11 cellular contexts compared by ENCODE assay signal in the genomic region with DNA sequence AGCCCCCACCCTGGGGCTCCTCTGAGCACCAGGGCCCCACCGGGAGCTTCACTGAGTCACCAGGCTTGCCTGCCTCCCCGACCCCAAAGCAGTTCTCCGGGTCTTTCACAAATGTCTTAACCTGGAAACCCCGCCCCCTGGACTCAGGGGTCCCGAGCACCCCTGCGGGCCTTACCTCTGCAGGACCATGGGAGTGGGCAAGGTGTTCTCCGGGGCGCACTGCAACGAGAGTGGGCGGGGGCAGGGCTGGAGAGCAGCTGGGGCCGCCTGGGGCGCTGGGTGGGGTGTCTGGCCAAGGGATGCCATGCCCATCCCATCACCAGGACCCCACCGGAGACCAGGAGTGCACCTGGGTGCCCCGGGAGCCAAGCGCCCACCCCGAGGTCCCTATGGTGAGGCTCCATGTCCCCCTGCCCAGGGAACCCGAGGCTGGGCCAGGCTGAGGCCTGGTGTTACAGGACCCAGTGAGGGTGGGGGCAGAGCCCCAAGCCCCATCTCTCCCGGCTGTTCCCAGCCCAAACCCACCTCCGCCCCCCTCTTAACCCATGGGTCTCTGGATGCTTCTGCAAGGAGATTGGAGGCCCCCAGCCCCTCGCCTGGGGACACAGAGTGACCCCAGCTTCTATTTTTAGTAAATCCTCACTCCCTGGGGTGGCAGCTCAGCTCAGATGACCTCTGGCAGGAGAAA. TPM values are rescaled to one million over a fixed set of nuclear protein-coding genes. Genes with fewer than 3 reads are reported as not detected.
DNase-seq lines count a peak whose midpoint lies in the region; ATAC-seq, FAIRE-seq and TF ChIP-seq lines count a peak whose summit lies in the region.
"Had no signal": no experiment of that assay in that cellular context is flagged by ENCODE, and none has a peak within 500 bp of the region (broad histone marks: within the 10 kb centered on the region; RNA-seq: fewer than 3 reads in every experiment).

No MANE protein-coding gene starts in this region.

- WGBS in GM12878 (ENCODE audit: insufficient coverage, insufficient replicate concordance, low lambda C conversion rate, missing lambda C conversion rate): 80% methylated on average over 19 of the region's 20 CpGs
- 82% methylated on average over 9 of the region's 20 CpGs; no CpG with 5 or more reads in 1 of the 2 donors for WGBS in transverse colon (ENCODE audit: low coverage in 1 of 2), 2 donors

- H3K9me3 ChIP-seq in GM12878 (replicated peaks; ENCODE audit: control insufficient read depth, insufficient read depth, low read length) (peaks cover 5% of the 10 kb centered on the region; the same call in 2 of the 3 replicates), transverse colon (peaks cover 0 to 5% of the 10 kb centered on the region in 2 donors)

- H3K27me3 ChIP-seq in GM12878 (replicated peaks in 1 of 2; ENCODE audit: control insufficient read depth in 2 of 2, insufficient read depth in 2 of 2, low read length in 1 of 2): no peaks in the 10 kb centered on the region
- no peaks in the 10 kb centered on the region for H3K27me3 ChIP-seq in transverse colon

- TF ChIP-seq POLR2A in GM12878 (IDR thresholded peaks at IDR 0.05; ENCODE audit: low read depth, low read length): peak; percentile 13
- TF ChIP-seq POLR2A in transverse colon (IDR thresholded peaks at IDR 0.05): no peak

- H3K27me3 Mint-ChIP-seq in activated naive CD8-positive, alpha-beta T cell treated with anti-CD3 and anti-CD28 coated beads, Interleukin-2, amount 10 ng/mL, durations not matched to agents 7 days and 5 days: no peaks in the 10 kb centered on the region
- no peaks in the 10 kb centered on the region for H3K27me3 Mint-ChIP-seq in activated naive CD8-positive, alpha-beta T cell treated with anti-CD3 and anti-CD28 coated beads for 36 hours
- no peaks in the 10 kb centered on the region for H3K27me3 Mint-ChIP-seq in memory B cell

- H3K4me3 ChIP-seq in GM12878: no peak overlapping the region
- no peak overlapping the region for H3K4me3 ChIP-seq in transverse colon

- peaks cover 17 to 30% of the 10 kb centered on the region in 2 experiments for H3K36me3 ChIP-seq in GM12878 (ENCODE audit: control insufficient read depth in 2 of 2, insufficient read depth in 2 of 2, low read length in 1 of 2)
- peaks cover 0 to 34% (median 10%) of the 10 kb centered on the region in 4 donors for H3K36me3 ChIP-seq in transverse colon

- ATAC-seq in activated naive CD8-positive, alpha-beta T cell treated with anti-CD3 and anti-CD28 coated beads, Interleukin-2, amount 10 ng/mL, durations not matched to agents 7 days and 5 days (ENCODE audit: low read depth): no peak
- ATAC-seq in GM12878 (no peak), memory B cell (ENCODE audit: low read depth) (no peak), GM18519 (IDR thresholded peaks at IDR 0.05; ENCODE audit: low FRiP score, unreplicated experiment) (no peak), HG02678 (IDR thresholded peaks at IDR 0.05; ENCODE audit: unreplicated experiment) (no peak)
- ATAC-seq: activated naive CD4-positive, alpha-beta T cell treated with anti-CD3 and anti-CD28 coated beads, Interleukin-2, amount 50 U/mL, for 72 hours had no signal

- peaks cover 15% of the 10 kb centered on the region for H3K4me1 Mint-ChIP-seq in activated naive CD8-positive, alpha-beta T cell treated with anti-CD3 and anti-CD28 coated beads, Interleukin-2, amount 10 ng/mL, durations not matched to agents 7 days and 5 days
- H3K4me1 Mint-ChIP-seq in activated naive CD8-positive, alpha-beta T cell treated with anti-CD3 and anti-CD28 coated beads for 36 hours: peaks cover 20% of the 10 kb centered on the region
- peaks cover 22% of the 10 kb centered on the region for H3K4me1 Mint-ChIP-seq in memory B cell

- SMC1A ChIA-PET in GM12878 (lab: Charles Lee; ENCODE audit: uncharacterized antibody, unreplicated experiment): interaction anchor here (1.1 kb wide), 1 partner anchor 14 kb away, joined by 3 read pairs; no protein-coding TSS in a partner anchor

- H3K27ac ChIP-seq in GM12878 (ENCODE audit: control insufficient read depth, insufficient read depth) (no peak overlapping the region), transverse colon (peak overlapping the region in 3 of 4 donors; percentile 89 to 99 (median 96))

- CTCF ChIA-PET in GM12878 (lab: Yijun Ruan, JAX): no interaction called here

- TF ChIP-seq EP300 in GM12878 (IDR thresholded peaks at IDR 0.05; ENCODE audit: borderline replicate concordance in 1 of 2, control insufficient read depth in 1 of 2, low read depth in 2 of 2, low read length in 2 of 2) (no peak), transverse colon (IDR thresholded peaks at IDR 0.05; ENCODE audit: low read depth) (no peak)

- H3K4me2 ChIP-seq in GM12878 (ENCODE audit: control insufficient read depth, insufficient read depth): peak overlapping the region; percentile 99; the same call in 1 of the 2 replicates

- intact Hi-C loops in GM12878 (cut with micrococcal nuclease; ENCODE audit: unreplicated experiment): no loop called here
- intact Hi-C loops in transverse colon (cut with DNase I; ENCODE audit: low total_unique reads): no loop called here

- H3K79me2 ChIP-seq in GM12878 (ENCODE audit: control insufficient read depth, insufficient read depth, low read length): peaks cover 25% of the 10 kb centered on the region

- POLR2A ChIA-PET in activated naive CD8-positive, alpha-beta T cell treated with anti-CD3 and anti-CD28 coated beads, Interleukin-2, amount 10 ng/mL, durations not matched to agents 7 days and 5 days (lab: Charles Lee): interaction anchor here (1.1 to 4.1 kb wide), 3 partner anchors 10 to 43 kb away, joined by 3 to 48 read pairs (median 8); no protein-coding TSS in a partner anchor
- POLR2A ChIA-PET in GM12878 (lab: Charles Lee): interaction anchor here (1.1 kb wide), 3 partner anchors 9 to 20 kb away, joined by 3 read pairs; no protein-coding TSS in a partner anchor

- RAD21 ChIA-PET in GM12878 (lab: Charles Lee; ENCODE audit: unreplicated experiment): no interaction called here

- no peaks in the 10 kb centered on the region; the same call in 1 of the 2 replicates for H4K20me1 ChIP-seq in GM12878 (ENCODE audit: control insufficient read depth, insufficient read depth)

- in situ Hi-C loops in GM12878 (cut with MboI) (no loop called here), transverse colon (cut with MboI; ENCODE audit: low pct_ligation_motif_present in 1 of 4, low pct_unique_long_range_greater_than_20kb in 1 of 4, low sequenced_read_pairs in 3 of 4) (no loop called here)

- H3K4me1 ChIP-seq in GM12878 (ENCODE audit: control insufficient read depth, insufficient read depth, low read length) (peaks cover 35% of the 10 kb centered on the region), transverse colon (peaks cover 30 to 41% (median 31%) of the 10 kb centered on the region in 4 donors)

- no peak for TF ChIP-seq CTCF in GM12878 (IDR thresholded peaks at IDR 0.05 in 2 of 3, conservative IDR thresholded peaks at IDR 0.05 in 1 of 3; ENCODE audit: control insufficient read depth in 2 of 3, extremely low read depth in 1 of 3, insufficient read depth in 1 of 3, low read depth in 3 of 3, low read length in 3 of 3)
- no peak for TF ChIP-seq CTCF in transverse colon (IDR thresholded peaks at IDR 0.05)

- TF ChIP-seq RAD21 in GM12878 (IDR thresholded peaks at IDR 0.05; ENCODE audit: insufficient read depth, low read depth, low read length): no peak

- BruUV-seq in GM12878 (replicated peaks; lab: Mats Ljungman, UMichigan): no TSS peak

- no peak for FAIRE-seq in GM12878 (lab: Jason Lieb, UNC)

- peak overlapping the region; percentile 25 for H3K27ac Mint-ChIP-seq in activated naive CD8-positive, alpha-beta T cell treated with anti-CD3 and anti-CD28 coated beads, Interleukin-2, amount 10 ng/mL, durations not matched to agents 7 days and 5 days
- H3K27ac Mint-ChIP-seq in activated naive CD8-positive, alpha-beta T cell treated with anti-CD3 and anti-CD28 coated beads for 36 hours: no peak overlapping the region
- peak overlapping the region; percentile 98 for H3K27ac Mint-ChIP-seq in memory B cell

- no peak overlapping the region for H2AFZ ChIP-seq in GM12878 (ENCODE audit: control insufficient read depth, low read depth, low read length)

- no peak overlapping the region for H3K9ac ChIP-seq in GM12878 (ENCODE audit: control insufficient read depth, insufficient read depth, low read length)

- DNase-seq in activated naive CD8-positive, alpha-beta T cell treated with anti-CD3 and anti-CD28 coated beads, Interleukin-2, amount 10 ng/mL, durations not matched to agents 7 days and 5 days: no peak
- DNase-seq in activated naive CD8-positive, alpha-beta T cell treated with anti-CD3 and anti-CD28 coated beads for 36 hours: no peak
- no peak for DNase-seq in GM12878 (ENCODE audit: low read depth, low spot score)
- no peak for DNase-seq in memory B cell (ENCODE audit: low spot score in 2 of 2)
- DNase-seq in transverse colon: no peak
- no peak for DNase-seq in stimulated activated CD4-positive, alpha-beta T cell treated with anti-CD3 and anti-CD28 coated beads, Interleukin-4, amount 100 ng/mL, for 4 hours
- DNase-seq: activated CD4-positive, alpha-beta T cell treated with anti-CD3 and anti-CD28 coated beads, Interleukin-2, amount 50 U/mL, for 1 hour; NCI-H510A had no signal

- peaks cover 7% of the 10 kb centered on the region for H3K36me3 Mint-ChIP-seq in activated naive CD8-positive, alpha-beta T cell treated with anti-CD3 and anti-CD28 coated beads, Interleukin-2, amount 10 ng/mL, durations not matched to agents 7 days and 5 days
- H3K36me3 Mint-ChIP-seq in activated naive CD8-positive, alpha-beta T cell treated with anti-CD3 and anti-CD28 coated beads for 36 hours: peaks cover 20% of the 10 kb centered on the region
- peaks cover 21% of the 10 kb centered on the region for H3K36me3 Mint-ChIP-seq in memory B cell

- H3K9me3 Mint-ChIP-seq in activated naive CD8-positive, alpha-beta T cell treated with anti-CD3 and anti-CD28 coated beads, Interleukin-2, amount 10 ng/mL, durations not matched to agents 7 days and 5 days: peaks cover 1% of the 10 kb centered on the region
- H3K9me3 Mint-ChIP-seq in activated naive CD8-positive, alpha-beta T cell treated with anti-CD3 and anti-CD28 coated beads for 36 hours: no peaks in the 10 kb centered on the region
- H3K9me3 Mint-ChIP-seq in memory B cell: no peaks in the 10 kb centered on the region

- H3K4me3 Mint-ChIP-seq in activated naive CD8-positive, alpha-beta T cell treated with anti-CD3 and anti-CD28 coated beads, Interleukin-2, amount 10 ng/mL, durations not matched to agents 7 days and 5 days: no peak overlapping the region
- no peak overlapping the region for H3K4me3 Mint-ChIP-seq in activated naive CD8-positive, alpha-beta T cell treated with anti-CD3 and anti-CD28 coated beads for 36 hours
- H3K4me3 Mint-ChIP-seq in memory B cell: no peak overlapping the region

RNA-seq across cellular contexts. Expression of a gene that starts 10.9 kb away (rescaled TPM):
- 100 to 1,000 TPM; 319 to 341 TPM for total RNA-seq in activated naive CD8-positive, alpha-beta T cell treated with anti-CD3 and anti-CD28 coated beads, Interleukin-2, amount 10 ng/mL, durations not matched to agents 7 days and 5 days
- total RNA-seq in activated naive CD8-positive, alpha-beta T cell treated with anti-CD3 and anti-CD28 coated beads for 36 hours: 100 to 1,000 TPM; 230 to 232 TPM
- total RNA-seq in GM12878 (2013; cell fraction: nucleolus; rRNA removed): 200 and 243 TPM in 2 replicates
- total RNA-seq in GM12878 (2014; rRNA removed) (159 and 168 TPM in 2 replicates), GM12878 (2014; rRNA removed; fragmentation: Illumina TruSeq; extraction: Trizol) (70.3 and 77.9 TPM in 2 replicates), GM12878 (2021) (365 and 378 TPM in 2 replicates), transverse colon (100 to 1,000 TPM; 189 to 279 (median 236) TPM)
- polyA plus RNA-seq in GM12878 (2011; ENCODE audit: low read depth): 99.4 TPM
- polyA plus RNA-seq in GM12878 (2011; rRNA removed) (113 and 223 TPM in 2 replicates), GM12878 (2014; fragmentation: Illumina TruSeq; extraction: Trizol) (29.6 and 61.9 TPM in 2 replicates), GM12878 (2014; fragmentation: Nextera tagmentation; extraction: Ambion mirVana) (10 to 100 TPM in 1 of 2 experiments, 1 to 10 TPM in 1; 9.6 to 17.6 TPM), GM12878 (2014; rRNA removed) (195 and 218 TPM in 2 replicates), GM12878 (2016; fragmentation: Nextera tagmentation; extraction: Ambion mirVana) (10 to 100 TPM; 38.3 to 53.3 TPM)
- polyA plus RNA-seq in GM12878 (2011; cell fraction: cytosol; rRNA removed): 264 and 354 TPM in 2 replicates
- 566 and 615 TPM in 2 replicates for polyA plus RNA-seq in GM12878 (2011; cell fraction: nucleus; rRNA removed)
- 257 and 345 TPM in 2 replicates for polyA plus RNA-seq in GM12878 (2012)
- polyA minus RNA-seq in GM12878 (2011; rRNA and poly(A)+ RNA removed): 188 and 408 TPM in 2 replicates
- polyA minus RNA-seq in GM12878 (2011; cell fraction: cytosol; rRNA and poly(A)+ RNA removed): 223 and 291 TPM in 2 replicates
- polyA minus RNA-seq in GM12878 (2011; cell fraction: nucleus; rRNA and poly(A)+ RNA removed): 114 and 130 TPM in 2 replicates

RNA-seq across cellular contexts. Expression of a gene that starts 24.6 kb away (rescaled TPM):
- 10 to 100 TPM; 55.0 to 61.4 TPM for total RNA-seq in activated naive CD8-positive, alpha-beta T cell treated with anti-CD3 and anti-CD28 coated beads, Interleukin-2, amount 10 ng/mL, durations not matched to agents 7 days and 5 days
- total RNA-seq in activated naive CD8-positive, alpha-beta T cell treated with anti-CD3 and anti-CD28 coated beads for 36 hours: 10 to 100 TPM; 22.1 to 26.2 TPM
- total RNA-seq in GM12878 (2013; cell fraction: nucleolus; rRNA removed): 28.6 and 36.5 TPM in 2 replicates
- total RNA-seq in GM12878 (2014; rRNA removed) (18.3 and 19.9 TPM in 2 replicates), GM12878 (2014; rRNA removed; fragmentation: Illumina TruSeq; extraction: Trizol) (8.2 and 10.6 TPM in 2 replicates), GM12878 (2021) (62.2 and 66.2 TPM in 2 replicates), transverse colon (10 to 100 TPM; 66.7 to 88.6 (median 84.4) TPM)
- polyA plus RNA-seq in GM12878 (2011; ENCODE audit: low read depth): 14.1 TPM
- polyA plus RNA-seq in GM12878 (2011; rRNA removed) (8.8 and 18.6 TPM in 2 replicates), GM12878 (2014; fragmentation: Illumina TruSeq; extraction: Trizol) (3.2 and 10.1 TPM in 2 replicates), GM12878 (2014; fragmentation: Nextera tagmentation; extraction: Ambion mirVana) (under 1 TPM; 0.13 to 0.37 TPM), GM12878 (2014; rRNA removed) (45.4 and 50.9 TPM in 2 replicates), GM12878 (2016; fragmentation: Nextera tagmentation; extraction: Ambion mirVana) (1 to 10 TPM; 4.5 to 5.5 TPM)
- polyA plus RNA-seq in GM12878 (2011; cell fraction: cytosol; rRNA removed): 17.6 and 23.3 TPM in 2 replicates
- polyA plus RNA-seq in GM12878 (2011; cell fraction: nucleus; rRNA removed): 31.2 and 32.5 TPM in 2 replicates
- 56.8 and 72.7 TPM in 2 replicates for polyA plus RNA-seq in GM12878 (2012)
- 7.7 and 16.5 TPM in 2 replicates for polyA minus RNA-seq in GM12878 (2011; rRNA and poly(A)+ RNA removed)
- polyA minus RNA-seq in GM12878 (2011; cell fraction: cytosol; rRNA and poly(A)+ RNA removed): 16.2 TPM in 2 replicates
- 5.9 and 13.0 TPM in 2 replicates for polyA minus RNA-seq in GM12878 (2011; cell fraction: nucleus; rRNA and poly(A)+ RNA removed)

RNA-seq across cellular contexts. Expression of a gene that starts 56.0 kb away (rescaled TPM):
- total RNA-seq in activated naive CD8-positive, alpha-beta T cell treated with anti-CD3 and anti-CD28 coated beads, Interleukin-2, amount 10 ng/mL, durations not matched to agents 7 days and 5 days: 100 to 1,000 TPM; 190 to 200 TPM
- total RNA-seq in activated naive CD8-positive, alpha-beta T cell treated with anti-CD3 and anti-CD28 coated beads for 36 hours: 100 to 1,000 TPM; 147 to 153 TPM
- total RNA-seq in GM12878 (2013; cell fraction: nucleolus; rRNA removed): 153 and 159 TPM in 2 replicates
- 56.6 and 69.6 TPM in 2 replicates for total RNA-seq in GM12878 (2014; rRNA removed)
- 32.7 and 40.5 TPM in 2 replicates for total RNA-seq in GM12878 (2014; rRNA removed; fragmentation: Illumina TruSeq; extraction: Trizol)
- total RNA-seq in GM12878 (2021): 176 and 181 TPM in 2 replicates
- 73.8 TPM for polyA plus RNA-seq in GM12878 (2011; ENCODE audit: low read depth)
- 71.7 and 229 TPM in 2 replicates for polyA plus RNA-seq in GM12878 (2011; rRNA removed)
- polyA plus RNA-seq in GM12878 (2011; cell fraction: cytosol; rRNA removed): 315 and 350 TPM in 2 replicates
- polyA plus RNA-seq in GM12878 (2011; cell fraction: nucleus; rRNA removed): 137 and 163 TPM in 2 replicates
- polyA plus RNA-seq in GM12878 (2012): 168 TPM in 2 replicates
- 54.2 and 82.9 TPM in 2 replicates for polyA plus RNA-seq in GM12878 (2014; fragmentation: Illumina TruSeq; extraction: Trizol)
- 10 to 100 TPM in 1 of 2 experiments, 1 to 10 TPM in 1; 7.5 to 10.9 TPM for polyA plus RNA-seq in GM12878 (2014; fragmentation: Nextera tagmentation; extraction: Ambion mirVana)
- polyA plus RNA-seq in GM12878 (2014; rRNA removed): 123 and 147 TPM in 2 replicates
- polyA plus RNA-seq in GM12878 (2016; fragmentation: Nextera tagmentation; extraction: Ambion mirVana): 10 to 100 TPM; 79.3 to 79.5 TPM
- 236 and 392 TPM in 2 replicates for polyA minus RNA-seq in GM12878 (2011; rRNA and poly(A)+ RNA removed)
- 239 TPM in 2 replicates for polyA minus RNA-seq in GM12878 (2011; cell fraction: cytosol; rRNA and poly(A)+ RNA removed)
- polyA minus RNA-seq in GM12878 (2011; cell fraction: nucleus; rRNA and poly(A)+ RNA removed): 54.2 and 86.9 TPM in 2 replicates
- total RNA-seq in transverse colon: 10 to 100 TPM; 18.7 to 74.2 (median 46.1) TPM

RNA-seq across cellular contexts. Expression of a gene that starts 56.6 kb away (rescaled TPM):
- total RNA-seq in activated naive CD8-positive, alpha-beta T cell treated with anti-CD3 and anti-CD28 coated beads, Interleukin-2, amount 10 ng/mL, durations not matched to agents 7 days and 5 days: 10 to 100 TPM; 16.0 to 17.7 TPM
- total RNA-seq in activated naive CD8-positive, alpha-beta T cell treated with anti-CD3 and anti-CD28 coated beads for 36 hours: 10 to 100 TPM; 12.4 to 12.6 TPM
- total RNA-seq in GM12878 (2013; cell fraction: nucleolus; rRNA removed): 35.1 and 37.8 TPM in 2 replicates
- total RNA-seq in GM12878 (2014; rRNA removed) (20.7 and 22.3 TPM in 2 replicates), GM12878 (2014; rRNA removed; fragmentation: Illumina TruSeq; extraction: Trizol) (7.2 and 7.6 TPM in 2 replicates), GM12878 (2021) (12.0 and 14.6 TPM in 2 replicates), transverse colon (1 to 10 TPM in 2 of 4 donors, not detected in 2; 2.3 to 5.4 TPM)
- 16.5 TPM for polyA plus RNA-seq in GM12878 (2011; ENCODE audit: low read depth)
- polyA plus RNA-seq in GM12878 (2011; rRNA removed) (14.2 and 22.9 TPM in 2 replicates), GM12878 (2014; fragmentation: Illumina TruSeq; extraction: Trizol) (3.8 and 7.3 TPM in 2 replicates), GM12878 (2014; fragmentation: Nextera tagmentation; extraction: Ambion mirVana) (1 to 10 TPM in 1 of 2 experiments, under 1 TPM in 1; 0.53 to 1.9 TPM), GM12878 (2014; rRNA removed) (27.1 and 30.3 TPM in 2 replicates), GM12878 (2016; fragmentation: Nextera tagmentation; extraction: Ambion mirVana) (1 to 10 TPM; 5.5 to 6.9 TPM)
- 23.3 and 39.9 TPM in 2 replicates for polyA plus RNA-seq in GM12878 (2011; cell fraction: cytosol; rRNA removed)
- 285 and 407 TPM in 2 replicates for polyA plus RNA-seq in GM12878 (2011; cell fraction: nucleus; rRNA removed)
- 52.8 and 57.2 TPM in 2 replicates for polyA plus RNA-seq in GM12878 (2012)
- polyA minus RNA-seq in GM12878 (2011; rRNA and poly(A)+ RNA removed): 7.2 and 11.1 TPM in 2 replicates
- polyA minus RNA-seq in GM12878 (2011; cell fraction: cytosol; rRNA and poly(A)+ RNA removed): 4.0 and 5.9 TPM in 2 replicates
- 23.2 and 25.0 TPM in 2 replicates for polyA minus RNA-seq in GM12878 (2011; cell fraction: nucleus; rRNA and poly(A)+ RNA removed)
